Comparison of ENCODE assay signal across 8 cellular contexts in genomic region chr16:75109732-75110243, GRCh38. TPM values are rescaled to one million over a fixed set of nuclear protein-coding genes. Genes with fewer than 3 reads are reported as not detected.
DNase-seq lines count a peak whose midpoint lies in the region; ATAC-seq, FAIRE-seq and TF ChIP-seq lines count a peak whose summit lies in the region.

No MANE protein-coding gene starts in this region.

- no peak for TF ChIP-seq EP300 in GM12878 (IDR thresholded peaks at IDR 0.05; ENCODE audit: borderline replicate concordance in 1 of 2, control insufficient read depth in 1 of 2, low read depth in 2 of 2, low read length in 2 of 2)

- ATAC-seq in GM12878 = no peak
- no peak for ATAC-seq in lung (ENCODE audit: insufficient read depth, low FRiP score)

- H2AFZ ChIP-seq in GM12878 (ENCODE audit: control insufficient read depth, low read depth, low read length) = no peak overlapping the region

- TF ChIP-seq POLR2A in GM12878 (IDR thresholded peaks at IDR 0.05; ENCODE audit: low read depth, low read length) (no peak), uterus (IDR thresholded peaks at IDR 0.05) (no peak)

- DNase-seq in Caki2 (ENCODE audit: low read depth) = peak; percentile 42
- peak; percentile 41 for DNase-seq in NAMALWA (ENCODE audit: low spot score)
- DNase-seq in GM12878 (ENCODE audit: low read depth, low spot score) = no peak
- DNase-seq in lung (ENCODE audit: low spot score) = no peak
- peak in 1 of 2 donors; percentile 35 for DNase-seq in uterus
- no peak for DNase-seq in effector CD8-positive, alpha-beta T cell (lab: John Stamatoyannopoulos, UW)
- no peak for DNase-seq in activated effector memory CD4-positive, alpha-beta T cell treated with anti-CD3 and anti-CD28 coated beads, Interleukin-2, amount 50 U/mL, for 16 hours
- DNase-seq in NOMO-1 treated with dmso at 0.1 percent for 144 hours (lab: John Stamatoyannopoulos, UW; ENCODE audit: unreplicated experiment) = no peak

- in situ Hi-C loops in Caki2 (cut with HindIII; ENCODE audit: low pct_unique_long_range_greater_than_20kb, low sequenced_read_pairs) = no loop called here
- in situ Hi-C loops in GM12878 (cut with MboI) = loop anchor here (5.0 to 10.0 kb wide), 3 partner anchors 65 to 407 kb away; partner anchors contain the start of gene MLKL

- H3K4me2 ChIP-seq in GM12878 (ENCODE audit: control insufficient read depth, insufficient read depth) = peak overlapping the region; percentile 66

- no peaks in the 10 kb centered on the region for H4K20me1 ChIP-seq in GM12878 (ENCODE audit: control insufficient read depth, insufficient read depth)

- TF ChIP-seq RAD21 in GM12878 (IDR thresholded peaks at IDR 0.05; ENCODE audit: insufficient read depth, low read depth, low read length) = peak; percentile 47; the same call in 1 of the 2 replicates

- H3K27ac ChIP-seq in GM12878 (ENCODE audit: control insufficient read depth, insufficient read depth) = no peak overlapping the region
- peak overlapping the region; percentile 59 to 82 for H3K27ac ChIP-seq in lung (ENCODE audit: low read depth in 1 of 2, low read length in 1 of 2)
- peak overlapping the region; percentile 81 to 82 for H3K27ac ChIP-seq in uterus

- H3K9me3 ChIP-seq in GM12878 (replicated peaks; ENCODE audit: control insufficient read depth, insufficient read depth, low read length) (no peaks in the 10 kb centered on the region), lung (ENCODE audit: control insufficient read depth in 2 of 2, insufficient read depth in 1 of 2, low read length in 1 of 2) (no peaks in the 10 kb centered on the region), uterus (no peaks in the 10 kb centered on the region)

- TF ChIP-seq CTCF in GM12878 (IDR thresholded peaks at IDR 0.05 in 2 of 3, conservative IDR thresholded peaks at IDR 0.05 in 1 of 3; ENCODE audit: control insufficient read depth in 2 of 3, extremely low read depth in 1 of 3, insufficient read depth in 1 of 3, low read depth in 3 of 3, low read length in 3 of 3) (no peak), lung (IDR thresholded peaks at IDR 0.05; ENCODE audit: control extremely low read depth, extremely low read depth) (no peak), uterus (IDR thresholded peaks at IDR 0.05) (no peak)

- WGBS in GM12878 (ENCODE audit: insufficient coverage, insufficient replicate concordance, low lambda C conversion rate, missing lambda C conversion rate) = 55% methylated on average over 10 of the region's 10 CpGs
- 52 to 54% methylated on average over 10 of the region's 10 CpGs for WGBS in lung, 2 donors

- CTCF ChIA-PET in GM12878 (lab: Yijun Ruan, JAX) = interaction anchor here (0.7 to 6.7 kb wide), 13 partner anchors 11 to 405 kb away, joined by 3 to 90 read pairs (median 6); partner anchors contain the start of gene ZNRF1

- no peak for FAIRE-seq in GM12878 (lab: Jason Lieb, UNC)

- peaks cover 36% of the 10 kb centered on the region for H3K4me1 ChIP-seq in GM12878 (ENCODE audit: control insufficient read depth, insufficient read depth, low read length)
- H3K4me1 ChIP-seq in lung (ENCODE audit: control insufficient read depth in 2 of 2, insufficient read depth in 2 of 2, low read length in 2 of 2) = peaks cover 0 to 47% of the 10 kb centered on the region in 2 donors
- H3K4me1 ChIP-seq in uterus = peaks cover 19 to 23% of the 10 kb centered on the region in 2 donors

- intact Hi-C loops in GM12878 (cut with micrococcal nuclease; ENCODE audit: unreplicated experiment) = loop anchor here (2.0 to 5.0 kb wide), 4 partner anchors 32 to 401 kb away; no protein-coding TSS in a partner anchor
- intact Hi-C loops in uterus (cut with DNase I; ENCODE audit: low total_unique reads) = loop anchor here (2.0 kb wide), 1 partner anchor 111 kb away; the partner anchor contains the start of gene ZNRF1

- SMC1A ChIA-PET in GM12878 (lab: Charles Lee; ENCODE audit: uncharacterized antibody, unreplicated experiment) = interaction anchor here (0.8 to 6.7 kb wide), 13 partner anchors 8 to 295 kb away, joined by 3 to 69 read pairs (median 4); partner anchors contain the start of gene ZNRF1

- H3K27me3 ChIP-seq in GM12878 (replicated peaks in 1 of 2; ENCODE audit: control insufficient read depth in 2 of 2, insufficient read depth in 2 of 2, low read length in 1 of 2) (no peaks in the 10 kb centered on the region), lung (ENCODE audit: control insufficient read depth, insufficient read depth) (no peaks in the 10 kb centered on the region), uterus (no peaks in the 10 kb centered on the region)

- no peaks in the 10 kb centered on the region for H3K79me2 ChIP-seq in GM12878 (ENCODE audit: control insufficient read depth, insufficient read depth, low read length)

- H3K36me3 ChIP-seq in GM12878 (ENCODE audit: control insufficient read depth in 2 of 2, insufficient read depth in 2 of 2, low read length in 1 of 2) (no peaks in the 10 kb centered on the region; a peak in 2 of 4 replicates), lung (ENCODE audit: control insufficient read depth in 2 of 2, insufficient read depth in 2 of 2, low read length in 2 of 2) (peaks cover 0 to 7% of the 10 kb centered on the region in 2 donors), uterus (no peaks in the 10 kb centered on the region)

- POLR2A ChIA-PET in GM12878 (lab: Charles Lee) = interaction anchor here (1.3 kb wide), 1 partner anchor 111 kb away, joined by 3 read pairs; the partner anchor contains the start of gene ZNRF1

- H3K4me3 ChIP-seq in GM12878 (no peak overlapping the region), lung (no peak overlapping the region), uterus (no peak overlapping the region)

- H3K9ac ChIP-seq in GM12878 (ENCODE audit: control insufficient read depth, insufficient read depth, low read length) = no peak overlapping the region; the same call in 1 of the 2 replicates

- no TSS peak for BruUV-seq in GM12878 (replicated peaks; lab: Mats Ljungman, UMichigan)

- RAD21 ChIA-PET in GM12878 (lab: Charles Lee; ENCODE audit: unreplicated experiment) = interaction anchor here (0.8 to 4.9 kb wide), 13 partner anchors 10 to 389 kb away, joined by 3 to 92 read pairs (median 4); partner anchors contain the start of genes WDR59 and ZNRF1

TF ChIP-seq in GM12878, 131 proteins besides CTCF, POLR2A, EP300 and RAD21:
- TF ChIP-seq HCFC1 (IDR thresholded peaks at IDR 0.05; ENCODE audit: low read length) = no peak
- TF ChIP-seq, protein P1, sequence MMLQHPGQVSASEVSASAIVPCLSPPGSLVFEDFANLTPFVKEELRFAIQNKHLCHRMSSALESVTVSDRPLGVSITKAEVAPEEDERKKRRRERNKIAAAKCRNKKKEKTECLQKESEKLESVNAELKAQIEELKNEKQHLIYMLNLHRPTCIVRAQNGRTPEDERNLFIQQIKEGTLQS (IDR thresholded peaks at IDR 0.05; ENCODE audit: borderline replicate concordance, extremely low read depth, low read depth, low read length) = no peak
TF ChIP-seq in GM12878: peak in this region for 0.

RNA-seq across cellular contexts. Expression of gene LDHD, which starts 6.8 kb away (rescaled TPM):
- total RNA-seq in Caki2 (2014; rRNA removed; shearing (Covaris generic); ENCODE audit: low replicate concordance) = 0.95 and 1.8 TPM in 2 replicates
- not detected in 2 replicates for total RNA-seq in GM12878 (2013; cell fraction: nucleolus; rRNA removed)
- total RNA-seq in GM12878 (2014; rRNA removed) = not detected in 2 replicates
- not detected in 2 replicates for total RNA-seq in GM12878 (2014; rRNA removed; fragmentation: Illumina TruSeq; extraction: Trizol)
- 0.10 TPM in 1 of 2 replicates, not detected in the other for total RNA-seq in GM12878 (2021)
- not detected for polyA plus RNA-seq in GM12878 (2011; ENCODE audit: low read depth)
- not detected in 2 replicates for polyA plus RNA-seq in GM12878 (2011; rRNA removed)
- not detected in 2 replicates for polyA plus RNA-seq in GM12878 (2011; cell fraction: cytosol; rRNA removed)
- not detected in 2 replicates for polyA plus RNA-seq in GM12878 (2011; cell fraction: nucleus; rRNA removed)
- polyA plus RNA-seq in GM12878 (2012) = not detected in 2 replicates
- not detected in 2 replicates for polyA plus RNA-seq in GM12878 (2014; fragmentation: Illumina TruSeq; extraction: Trizol)
- not detected for polyA plus RNA-seq in GM12878 (2014; fragmentation: Nextera tagmentation; extraction: Ambion mirVana)
- 0.04 and 0.12 TPM in 2 replicates for polyA plus RNA-seq in GM12878 (2014; rRNA removed)
- polyA plus RNA-seq in GM12878 (2016; fragmentation: Nextera tagmentation; extraction: Ambion mirVana) = not detected
- not detected in 2 replicates for polyA minus RNA-seq in GM12878 (2011; rRNA and poly(A)+ RNA removed)
- polyA minus RNA-seq in GM12878 (2011; cell fraction: cytosol; rRNA and poly(A)+ RNA removed) = not detected in 2 replicates
- polyA minus RNA-seq in GM12878 (2011; cell fraction: nucleus; rRNA and poly(A)+ RNA removed) = not detected in 2 replicates
- 10 to 100 TPM in 1 of 2 donors, 1 to 10 TPM in 1; 7.0 to 17.0 TPM for total RNA-seq in lung
- 1 to 10 TPM; 4.3 to 9.2 TPM for polyA plus RNA-seq in lung
- 1 to 10 TPM; 1.3 to 5.7 (median 3.3) TPM for total RNA-seq in uterus

RNA-seq across cellular contexts. Expression of gene ZFP1, which starts 38.5 kb away (rescaled TPM):
- 7.9 and 14.4 TPM in 2 replicates for total RNA-seq in Caki2 (2014; rRNA removed; shearing (Covaris generic); ENCODE audit: low replicate concordance)
- total RNA-seq in GM12878 (2013; cell fraction: nucleolus; rRNA removed) = 17.0 and 17.3 TPM in 2 replicates
- total RNA-seq in GM12878 (2014; rRNA removed) (12.8 and 15.1 TPM in 2 replicates), GM12878 (2014; rRNA removed; fragmentation: Illumina TruSeq; extraction: Trizol) (15.3 and 15.5 TPM in 2 replicates), GM12878 (2021) (13.5 and 14.5 TPM in 2 replicates), lung (10 to 100 TPM in 1 of 2 donors, 1 to 10 TPM in 1; 8.7 to 18.4 TPM), uterus (10 to 100 TPM in 3 of 4 donors, 1 to 10 TPM in 1; 5.9 to 39.7 (median 16.2) TPM)
- polyA plus RNA-seq in GM12878 (2011; ENCODE audit: low read depth) = 3.3 TPM
- polyA plus RNA-seq in GM12878 (2011; rRNA removed) (16.4 and 21.8 TPM in 2 replicates), GM12878 (2014; fragmentation: Illumina TruSeq; extraction: Trizol) (12.4 and 14.1 TPM in 2 replicates), GM12878 (2014; fragmentation: Nextera tagmentation; extraction: Ambion mirVana) (1 to 10 TPM; 3.5 to 3.6 TPM), GM12878 (2014; rRNA removed) (4.9 and 6.4 TPM in 2 replicates), GM12878 (2016; fragmentation: Nextera tagmentation; extraction: Ambion mirVana) (10 to 100 TPM; 14.9 to 17.6 TPM), lung (1 to 10 TPM; 3.3 to 3.5 TPM)
- 6.4 and 6.8 TPM in 2 replicates for polyA plus RNA-seq in GM12878 (2011; cell fraction: cytosol; rRNA removed)
- 4.7 and 5.4 TPM in 2 replicates for polyA plus RNA-seq in GM12878 (2011; cell fraction: nucleus; rRNA removed)
- 7.7 and 10.3 TPM in 2 replicates for polyA plus RNA-seq in GM12878 (2012)
- 12.1 and 13.2 TPM in 2 replicates for polyA minus RNA-seq in GM12878 (2011; rRNA and poly(A)+ RNA removed)
- polyA minus RNA-seq in GM12878 (2011; cell fraction: cytosol; rRNA and poly(A)+ RNA removed) = 9.6 and 10.6 TPM in 2 replicates
- 3.2 and 4.0 TPM in 2 replicates for polyA minus RNA-seq in GM12878 (2011; cell fraction: nucleus; rRNA and poly(A)+ RNA removed)

Comparison
In these comparisons a context has a peak if more than half of its experiments do, and no peak if none do; other contexts are left out.
1. DNase-seq: peak in Caki2 (single experiment) and NAMALWA (single experiment); none in GM12878 (single experiment), lung (single experiment), effector CD8-positive, alpha-beta T cell (single experiment), activated effector memory CD4-positive, alpha-beta T cell treated with anti-CD3 and anti-CD28 coated beads, Interleukin-2, amount 50 U/mL, for 16 hours (single experiment) and NOMO-1 treated with dmso at 0.1 percent for 144 hours (single experiment).